In genomic region chr11:64341851-64342791, GRCh38 we compare ENCODE assay signal across 8 cellular contexts. TPM values are rescaled to one million over a fixed set of nuclear protein-coding genes. Genes with fewer than 3 reads are reported as not detected.
DNase-seq lines count a peak whose midpoint lies in the region; ATAC-seq and TF ChIP-seq lines count a peak whose summit lies in the region.

No MANE protein-coding gene starts in this region.

- H3K27ac Mint-ChIP-seq in activated naive CD4-positive, alpha-beta T cell treated with anti-CD3 and anti-CD28 coated beads, Interleukin-2, amount 50 U/mL, for 72 hours, result peak overlapping the region in 1 of 2 donors; percentile 83

- ATAC-seq in GM18867 (IDR thresholded peaks at IDR 0.05; ENCODE audit: unreplicated experiment) (peak; percentile 52), GM21390 (IDR thresholded peaks at IDR 0.05; ENCODE audit: unreplicated experiment) (no peak)
- peak; percentile 28 to 85 for ATAC-seq in activated naive CD4-positive, alpha-beta T cell treated with anti-CD3 and anti-CD28 coated beads, Interleukin-2, amount 50 U/mL, for 72 hours

- H3K9me3 Mint-ChIP-seq in activated naive CD4-positive, alpha-beta T cell treated with anti-CD3 and anti-CD28 coated beads, Interleukin-2, amount 50 U/mL, for 72 hours, result no peaks in the 10 kb centered on the region

- intact Hi-C loops in head of caudate nucleus (cut with DNase I), result no loop called here
- intact Hi-C loops in ovary (cut with DNase I), result no loop called here
- intact Hi-C loops in testis (cut with DNase I; ENCODE audit: low total_unique reads), result no loop called here

- H3K27me3 ChIP-seq in ovary, result no peaks in the 10 kb centered on the region
- no peaks in the 10 kb centered on the region for H3K27me3 ChIP-seq in testis

- H3K4me1 ChIP-seq in ovary (ENCODE audit: insufficient read depth), result peaks cover 2% of the 10 kb centered on the region
- H3K4me1 ChIP-seq in testis, result peaks cover 12% of the 10 kb centered on the region

- peak; percentile 69 for TF ChIP-seq CTCF in LNCaP clone FGC (IDR thresholded peaks at IDR 0.05; ENCODE audit: control insufficient read depth, extremely low read depth, insufficient read depth)
- peak in 2 of 3 donors; percentile 37 to 47 for TF ChIP-seq CTCF in ovary (IDR thresholded peaks at IDR 0.05)
- peak in 2 of 3 experiments; percentile 25 to 34 for TF ChIP-seq CTCF in testis (IDR thresholded peaks at IDR 0.05)

- H3K4me3 ChIP-seq in LNCaP clone FGC (ENCODE audit: low read depth, low read length) (peak overlapping the region; percentile 50), ovary (peak overlapping the region; percentile 39), testis (peak overlapping the region; percentile 13 to 53)

- TF ChIP-seq POLR2A in ovary (IDR thresholded peaks at IDR 0.05) (no peak), testis (IDR thresholded peaks at IDR 0.05) (no peak)

- H3K27ac ChIP-seq in ovary, result no peak overlapping the region
- peak overlapping the region; percentile 19 to 68 for H3K27ac ChIP-seq in testis

- no peaks in the 10 kb centered on the region for H3K9me3 ChIP-seq in ovary
- H3K9me3 ChIP-seq in testis, result no peaks in the 10 kb centered on the region

- peaks cover 5 to 10% of the 10 kb centered on the region in 2 donors for H3K36me3 Mint-ChIP-seq in activated naive CD4-positive, alpha-beta T cell treated with anti-CD3 and anti-CD28 coated beads, Interleukin-2, amount 50 U/mL, for 72 hours

- TF ChIP-seq EP300 in ovary (IDR thresholded peaks at IDR 0.05), result no peak

- WGBS in ovary, 3 donors, result 14 to 22% (median 17%) methylated on average over 33 to 55 of the region's 55 CpGs
- 16% methylated on average over 22 to 55 of the region's 55 CpGs for WGBS in testis, 2 donors

- DNase-seq in LNCaP clone FGC (ENCODE audit: low read depth), result peak; percentile 80
- DNase-seq in SKM-1 (lab: John Stamatoyannopoulos, UW; ENCODE audit: unreplicated experiment), result peak; percentile 37
- DNase-seq in activated naive CD4-positive, alpha-beta T cell treated with anti-CD3 and anti-CD28 coated beads, Interleukin-2, amount 50 U/mL, for 72 hours (ENCODE audit: low spot score in 2 of 2), result peak in 1 of 2 donors; percentile 94
- DNase-seq in head of caudate nucleus, result peak; percentile 71 to 94 (median 88)
- peak; percentile 83 to 92 (median 85) for DNase-seq in ovary
- peak; percentile 86 for DNase-seq in testis

- H3K36me3 ChIP-seq in ovary (no peaks in the 10 kb centered on the region), testis (ENCODE audit: low read depth, missing control alignments) (no peaks in the 10 kb centered on the region)

RNA-seq across cellular contexts. Expression of gene CCDC88B, which starts 2.1 kb away (rescaled TPM):
- 100 to 1,000 TPM in 1 of 2 donors, 10 to 100 TPM in 1; 75.0 to 103 TPM for total RNA-seq in activated naive CD4-positive, alpha-beta T cell treated with anti-CD3 and anti-CD28 coated beads, Interleukin-2, amount 50 U/mL, for 72 hours
- total RNA-seq in ovary, result 1 to 10 TPM; 3.4 to 7.5 (median 3.5) TPM
- 1 to 10 TPM in 1 of 2 donors, under 1 TPM in 1; 0.95 to 3.6 TPM for polyA plus RNA-seq in ovary
- 10 to 100 TPM; 16.6 to 23.5 TPM for total RNA-seq in testis
- 28.5 TPM for polyA plus RNA-seq in testis (ENCODE audit: insufficient read depth, low read depth, low replicate concordance)

RNA-seq across cellular contexts. Expression of gene RPS6KA4, which starts 16.8 kb away (rescaled TPM):
- total RNA-seq in activated naive CD4-positive, alpha-beta T cell treated with anti-CD3 and anti-CD28 coated beads, Interleukin-2, amount 50 U/mL, for 72 hours, result 10 to 100 TPM; 23.2 to 23.8 TPM
- 10 to 100 TPM in 6 of 7 donors, 1 to 10 TPM in 1; 7.3 to 31.4 (median 16.9) TPM for total RNA-seq in ovary
- 10 to 100 TPM in 1 of 2 donors, 1 to 10 TPM in 1; 4.0 to 12.1 TPM for polyA plus RNA-seq in ovary
- 10 to 100 TPM; 15.6 TPM for total RNA-seq in testis
- 9.2 TPM for polyA plus RNA-seq in testis (ENCODE audit: insufficient read depth, low read depth, low replicate concordance)

RNA-seq across cellular contexts. Expression of gene PRDX5, which starts 24.2 kb away (rescaled TPM):
- total RNA-seq in activated naive CD4-positive, alpha-beta T cell treated with anti-CD3 and anti-CD28 coated beads, Interleukin-2, amount 50 U/mL, for 72 hours, result 100 to 1,000 TPM; 131 to 152 TPM
- total RNA-seq in ovary (100 to 1,000 TPM; 160 to 400 (median 192) TPM), testis (100 to 1,000 TPM; 189 to 271 TPM)
- polyA plus RNA-seq in ovary (100 to 1,000 TPM; 272 to 334 TPM), testis (ENCODE audit: insufficient read depth, low read depth, low replicate concordance) (287 TPM)

RNA-seq across cellular contexts. Expression of gene TRMT112, which starts 24.8 kb away (rescaled TPM):
- total RNA-seq in activated naive CD4-positive, alpha-beta T cell treated with anti-CD3 and anti-CD28 coated beads, Interleukin-2, amount 50 U/mL, for 72 hours, result 100 to 1,000 TPM; 198 to 213 TPM
- total RNA-seq in ovary (100 to 1,000 TPM; 207 to 432 (median 275) TPM), testis (100 to 1,000 TPM; 303 to 340 TPM)
- polyA plus RNA-seq in ovary (100 to 1,000 TPM; 272 to 383 TPM), testis (ENCODE audit: insufficient read depth, low read depth, low replicate concordance) (275 TPM)

RNA-seq across cellular contexts. Expression of gene ESRRA, which starts 36.8 kb away (rescaled TPM):
- total RNA-seq in activated naive CD4-positive, alpha-beta T cell treated with anti-CD3 and anti-CD28 coated beads, Interleukin-2, amount 50 U/mL, for 72 hours, result 10 to 100 TPM; 33.6 to 48.1 TPM
- total RNA-seq in ovary (10 to 100 TPM in 6 of 7 donors, 1 to 10 TPM in 1; 9.2 to 17.4 (median 15.7) TPM), testis (10 to 100 TPM; 19.3 to 22.0 TPM)
- polyA plus RNA-seq in ovary (10 to 100 TPM in 1 of 2 donors, 1 to 10 TPM in 1; 2.3 to 11.9 TPM), testis (ENCODE audit: insufficient read depth, low read depth, low replicate concordance) (13.7 TPM)

Comparison
In these comparisons a context has a peak if more than half of its experiments do, and no peak if none do; other contexts are left out.
1. H3K27ac ChIP-seq: peak in testis (2 of 2); none in ovary (0 of 2).
2. Peak in every context shown above with its lines, with median percentiles within 50 percentile points of each other: H3K4me3 ChIP-seq and CTCF ChIP-seq.